ENCODE assay signal across 9 cellular contexts in genomic region chr7:151277631-151278030, GRCh38. TPM values are rescaled to one million over a fixed set of nuclear protein-coding genes. Genes with fewer than 3 reads are reported as not detected.
DNase-seq lines count a peak whose midpoint lies in the region; ATAC-seq and TF ChIP-seq lines count a peak whose summit lies in the region.
"Had no signal": no experiment of that assay in that cellular context is flagged by ENCODE, and none has a peak within 500 bp of the region (broad histone marks: within the 10 kb centered on the region; RNA-seq: fewer than 3 reads in every experiment).

No MANE protein-coding gene starts in this region.

- H2BK15ac ChIP-seq in mesenchymal stem cell (ENCODE audit: low read depth, poor library complexity, severe bottlenecking) = no peak overlapping the region

- no peak overlapping the region for H3K18ac ChIP-seq in mesenchymal stem cell (ENCODE audit: low read depth in 1 of 2, low read length in 2 of 2)

- POLR2A ChIA-PET in activated CD4-positive, alpha-beta memory T cell treated with anti-CD3 and anti-CD28 coated beads for 36 hours (lab: Charles Lee) = interaction anchor here (0.9 kb wide), 1 partner anchor 50 kb away, joined by 3 read pairs; the partner anchor contains the start of gene ABCF2
- POLR2A ChIA-PET in activated CD4-positive, alpha-beta memory T cell treated with anti-CD3 and anti-CD28 coated beads, Interleukin-2, amount 10 ng/mL, durations not matched to agents 7 days and 5 days (lab: Charles Lee) = interaction anchor here (1.4 kb wide), 1 partner anchor 9 kb away, joined by 3 read pairs; no protein-coding TSS in a partner anchor
- POLR2A ChIA-PET in activated naive CD8-positive, alpha-beta T cell treated with anti-CD3 and anti-CD28 coated beads, Interleukin-2, amount 10 ng/mL, durations not matched to agents 7 days and 5 days (lab: Charles Lee) = interaction anchor here (0.6 to 1.1 kb wide), 5 partner anchors 10 to 65 kb away, joined by 3 to 4 read pairs (median 3); partner anchors contain the start of gene CHPF2

- H2AK5ac ChIP-seq in mesenchymal stem cell (ENCODE audit: low read length, severe bottlenecking) = no peak overlapping the region

- peaks cover 12% of the 10 kb centered on the region for H3K4me1 ChIP-seq in mesenchymal stem cell (ENCODE audit: control insufficient read depth, insufficient read depth, low read depth, low read length)
- peaks cover 26% of the 10 kb centered on the region for H3K4me1 ChIP-seq in vagina

- H3K27me3 ChIP-seq in mesenchymal stem cell (ENCODE audit: control insufficient read depth in 1 of 2, insufficient read depth in 1 of 2, low read length in 2 of 2) (peaks cover 49 to 63% of the 10 kb centered on the region in 2 experiments), vagina (no peaks in the 10 kb centered on the region)
- H3K27me3 ChIP-seq: testis had no signal

- H3K36me3 Mint-ChIP-seq in activated CD4-positive, alpha-beta memory T cell treated with anti-CD3 and anti-CD28 coated beads for 36 hours = no peaks in the 10 kb centered on the region
- H3K36me3 Mint-ChIP-seq in activated CD4-positive, alpha-beta memory T cell treated with anti-CD3 and anti-CD28 coated beads, Interleukin-2, amount 10 ng/mL, durations not matched to agents 7 days and 5 days (ENCODE audit: low read depth) = no peaks in the 10 kb centered on the region
- no peaks in the 10 kb centered on the region for H3K36me3 Mint-ChIP-seq in activated naive CD8-positive, alpha-beta T cell treated with anti-CD3 and anti-CD28 coated beads, Interleukin-2, amount 10 ng/mL, durations not matched to agents 7 days and 5 days

- H3K27ac Mint-ChIP-seq in activated CD4-positive, alpha-beta memory T cell treated with anti-CD3 and anti-CD28 coated beads for 36 hours = no peak overlapping the region
- H3K27ac Mint-ChIP-seq in activated CD4-positive, alpha-beta memory T cell treated with anti-CD3 and anti-CD28 coated beads, Interleukin-2, amount 10 ng/mL, durations not matched to agents 7 days and 5 days = no peak overlapping the region
- peak overlapping the region; percentile 71 for H3K27ac Mint-ChIP-seq in activated naive CD8-positive, alpha-beta T cell treated with anti-CD3 and anti-CD28 coated beads, Interleukin-2, amount 10 ng/mL, durations not matched to agents 7 days and 5 days
- H3K27ac Mint-ChIP-seq in stimulated activated naive CD8-positive, alpha-beta T cell treated with anti-CD3 and anti-CD28 coated beads, Interleukin-15, amount 100 ng/mL, for 72 hours = no peak overlapping the region

- no peak overlapping the region for H2BK120ac ChIP-seq in mesenchymal stem cell (ENCODE audit: low read depth, low read length)

- H3K27ac ChIP-seq in mesenchymal stem cell (ENCODE audit: low read length, poor library complexity, severe bottlenecking) = no peak overlapping the region
- no peak overlapping the region for H3K27ac ChIP-seq in vagina

- H3K4me2 ChIP-seq in mesenchymal stem cell (ENCODE audit: low read length, poor library complexity, severe bottlenecking) = no peak overlapping the region

- H3K4me1 Mint-ChIP-seq in activated CD4-positive, alpha-beta memory T cell treated with anti-CD3 and anti-CD28 coated beads for 36 hours (ENCODE audit: low read depth) = peaks cover 13% of the 10 kb centered on the region
- H3K4me1 Mint-ChIP-seq in activated CD4-positive, alpha-beta memory T cell treated with anti-CD3 and anti-CD28 coated beads, Interleukin-2, amount 10 ng/mL, durations not matched to agents 7 days and 5 days = peaks cover 9% of the 10 kb centered on the region
- H3K4me1 Mint-ChIP-seq in activated naive CD8-positive, alpha-beta T cell treated with anti-CD3 and anti-CD28 coated beads, Interleukin-2, amount 10 ng/mL, durations not matched to agents 7 days and 5 days = peaks cover 18% of the 10 kb centered on the region
- H3K4me1 Mint-ChIP-seq in stimulated activated naive CD8-positive, alpha-beta T cell treated with anti-CD3 and anti-CD28 coated beads, Interleukin-15, amount 100 ng/mL, for 72 hours = peaks cover 44% of the 10 kb centered on the region

- no peak overlapping the region for H2BK12ac ChIP-seq in mesenchymal stem cell (ENCODE audit: low read length in 2 of 2)

- peaks cover 2% of the 10 kb centered on the region for H3K27me3 Mint-ChIP-seq in activated CD4-positive, alpha-beta memory T cell treated with anti-CD3 and anti-CD28 coated beads for 36 hours
- peaks cover 33% of the 10 kb centered on the region for H3K27me3 Mint-ChIP-seq in activated CD4-positive, alpha-beta memory T cell treated with anti-CD3 and anti-CD28 coated beads, Interleukin-2, amount 10 ng/mL, durations not matched to agents 7 days and 5 days
- peaks cover 12% of the 10 kb centered on the region for H3K27me3 Mint-ChIP-seq in activated naive CD8-positive, alpha-beta T cell treated with anti-CD3 and anti-CD28 coated beads, Interleukin-2, amount 10 ng/mL, durations not matched to agents 7 days and 5 days
- peaks cover 24% of the 10 kb centered on the region for H3K27me3 Mint-ChIP-seq in stimulated activated naive CD8-positive, alpha-beta T cell treated with anti-CD3 and anti-CD28 coated beads, Interleukin-15, amount 100 ng/mL, for 72 hours

- H3K9me3 ChIP-seq in mesenchymal stem cell (ENCODE audit: control insufficient read depth, low read length) (no peaks in the 10 kb centered on the region), vagina (no peaks in the 10 kb centered on the region)
- H3K9me3 ChIP-seq: testis had no signal

- no peak overlapping the region for H2BK5ac ChIP-seq in mesenchymal stem cell (ENCODE audit: low read depth, low read length, poor library complexity, severe bottlenecking)

- no peak overlapping the region for H4K91ac ChIP-seq in mesenchymal stem cell (ENCODE audit: low read length)

- no peak overlapping the region for H3K14ac ChIP-seq in mesenchymal stem cell (ENCODE audit: low read length in 2 of 2)

- ATAC-seq in activated naive CD8-positive, alpha-beta T cell treated with anti-CD3 and anti-CD28 coated beads, Interleukin-2, amount 10 ng/mL, durations not matched to agents 7 days and 5 days (ENCODE audit: low read depth) = no peak
- ATAC-seq in stimulated activated naive CD8-positive, alpha-beta T cell treated with anti-CD3 and anti-CD28 coated beads, Interleukin-15, amount 100 ng/mL, for 72 hours = no peak

- H3K36me3 ChIP-seq in mesenchymal stem cell (ENCODE audit: control insufficient read depth in 1 of 2, insufficient read depth in 2 of 2, low read depth in 1 of 2, low read length in 2 of 2) = peaks cover 0 to 4% of the 10 kb centered on the region in 2 experiments
- H3K36me3 ChIP-seq in vagina = no peaks in the 10 kb centered on the region

- DNase-seq in activated CD4-positive, alpha-beta memory T cell treated with anti-CD3 and anti-CD28 coated beads for 36 hours = no peak
- no peak for DNase-seq in activated CD4-positive, alpha-beta memory T cell treated with anti-CD3 and anti-CD28 coated beads, Interleukin-2, amount 10 ng/mL, durations not matched to agents 7 days and 5 days
- no peak for DNase-seq in activated naive CD8-positive, alpha-beta T cell treated with anti-CD3 and anti-CD28 coated beads, Interleukin-2, amount 10 ng/mL, durations not matched to agents 7 days and 5 days
- DNase-seq in mesenchymal stem cell = no peak
- no peak for DNase-seq in stimulated activated naive CD8-positive, alpha-beta T cell treated with anti-CD3 and anti-CD28 coated beads, Interleukin-15, amount 100 ng/mL, for 72 hours
- DNase-seq in DMS79 treated with DMSO at 0.1 percent for 48 hours (lab: John Stamatoyannopoulos, UW) = no peak
- DNase-seq in vagina (ENCODE audit: extremely low spot score in 2 of 2) = no peak
- DNase-seq in NCI-H146 treated with DMSO at 0.1 percent for 48 hours (lab: John Stamatoyannopoulos, UW; ENCODE audit: unreplicated experiment) = no peak

- H3K4me3 ChIP-seq in mesenchymal stem cell (ENCODE audit: insufficient read depth in 1 of 2, low read depth in 1 of 2, low read length in 2 of 2) (peak overlapping the region in 1 of 2 experiments; percentile 76), vagina (peak overlapping the region in 1 of 2 donors; percentile 62)

- peak overlapping the region; percentile 7 for H2AFZ ChIP-seq in mesenchymal stem cell (ENCODE audit: low read depth, low read length)

- H3K9me3 Mint-ChIP-seq in activated CD4-positive, alpha-beta memory T cell treated with anti-CD3 and anti-CD28 coated beads for 36 hours = no peaks in the 10 kb centered on the region
- H3K9me3 Mint-ChIP-seq in activated CD4-positive, alpha-beta memory T cell treated with anti-CD3 and anti-CD28 coated beads, Interleukin-2, amount 10 ng/mL, durations not matched to agents 7 days and 5 days = no peaks in the 10 kb centered on the region
- no peaks in the 10 kb centered on the region for H3K9me3 Mint-ChIP-seq in activated naive CD8-positive, alpha-beta T cell treated with anti-CD3 and anti-CD28 coated beads, Interleukin-2, amount 10 ng/mL, durations not matched to agents 7 days and 5 days
- no peaks in the 10 kb centered on the region for H3K9me3 Mint-ChIP-seq in stimulated activated naive CD8-positive, alpha-beta T cell treated with anti-CD3 and anti-CD28 coated beads, Interleukin-15, amount 100 ng/mL, for 72 hours

- no peak for TF ChIP-seq POLR2A in vagina (IDR thresholded peaks at IDR 0.05)

- no peaks in the 10 kb centered on the region for H3K79me1 ChIP-seq in mesenchymal stem cell (replicated peaks; ENCODE audit: low read length, poor library complexity, severe bottlenecking)

- H3K23ac ChIP-seq in mesenchymal stem cell (ENCODE audit: low read length in 2 of 2) = no peak overlapping the region

- 81% methylated on average over 8 of the region's 8 CpGs for WGBS in mesenchymal stem cell

- intact Hi-C loops in activated CD4-positive, alpha-beta memory T cell treated with anti-CD3 and anti-CD28 coated beads for 36 hours (cut with micrococcal nuclease) = loop anchor here (2.0 kb wide), 1 partner anchor 73 kb away; no protein-coding TSS in a partner anchor
- intact Hi-C loops in vagina (cut with DNase I) = no loop called here

- TF ChIP-seq CTCF in vagina (IDR thresholded peaks at IDR 0.05) = no peak

- no peak overlapping the region for H4K8ac ChIP-seq in mesenchymal stem cell (ENCODE audit: low read length)

- CTCF ChIA-PET in activated CD4-positive, alpha-beta memory T cell treated with anti-CD3 and anti-CD28 coated beads for 36 hours (lab: Charles Lee) = interaction anchor here (1.0 to 2.2 kb wide), 5 partner anchors 10 to 269 kb away, joined by 3 to 9 read pairs (median 5); no protein-coding TSS in a partner anchor
- CTCF ChIA-PET in activated CD4-positive, alpha-beta memory T cell treated with anti-CD3 and anti-CD28 coated beads, Interleukin-2, amount 10 ng/mL, durations not matched to agents 7 days and 5 days (lab: Charles Lee) = interaction anchor here (0.6 to 1.0 kb wide), 3 partner anchors 9 to 37 kb away, joined by 3 read pairs; no protein-coding TSS in a partner anchor

- peak overlapping the region; percentile 73 for H3K9ac ChIP-seq in mesenchymal stem cell (ENCODE audit: low read length)

- H3K4ac ChIP-seq in mesenchymal stem cell (ENCODE audit: low read depth in 1 of 2, low read length in 2 of 2) = no peak overlapping the region

- H3K4me3 Mint-ChIP-seq in activated CD4-positive, alpha-beta memory T cell treated with anti-CD3 and anti-CD28 coated beads for 36 hours = peak overlapping the region; percentile 70
- H3K4me3 Mint-ChIP-seq in activated CD4-positive, alpha-beta memory T cell treated with anti-CD3 and anti-CD28 coated beads, Interleukin-2, amount 10 ng/mL, durations not matched to agents 7 days and 5 days = no peak overlapping the region
- H3K4me3 Mint-ChIP-seq in activated naive CD8-positive, alpha-beta T cell treated with anti-CD3 and anti-CD28 coated beads, Interleukin-2, amount 10 ng/mL, durations not matched to agents 7 days and 5 days = peak overlapping the region; percentile 66
- peak overlapping the region; percentile 70 to 71 for H3K4me3 Mint-ChIP-seq in stimulated activated naive CD8-positive, alpha-beta T cell treated with anti-CD3 and anti-CD28 coated beads, Interleukin-15, amount 100 ng/mL, for 72 hours

RNA-seq across cellular contexts. Expression of gene SMARCD3, which starts 29.1 kb away (rescaled TPM):
- 1 to 10 TPM; 4.4 to 5.5 TPM for total RNA-seq in activated CD4-positive, alpha-beta memory T cell treated with anti-CD3 and anti-CD28 coated beads for 36 hours
- 1 to 10 TPM; 1.5 to 2.7 TPM for total RNA-seq in activated CD4-positive, alpha-beta memory T cell treated with anti-CD3 and anti-CD28 coated beads, Interleukin-2, amount 10 ng/mL, durations not matched to agents 7 days and 5 days
- 10 to 100 TPM in 1 of 2 experiments, 1 to 10 TPM in 1; 7.8 to 12.6 TPM for total RNA-seq in activated naive CD8-positive, alpha-beta T cell treated with anti-CD3 and anti-CD28 coated beads, Interleukin-2, amount 10 ng/mL, durations not matched to agents 7 days and 5 days
- polyA plus RNA-seq in mesenchymal stem cell (2013, experiment 1 of 2) = 81.8 TPM
- 74.6 TPM for polyA plus RNA-seq in mesenchymal stem cell (2013, experiment 2 of 2)
- total RNA-seq in vagina = 39.8 TPM

RNA-seq across cellular contexts. Expression of gene CHPF2, which starts 45.3 kb away (rescaled TPM):
- 10 to 100 TPM; 33.6 to 34.2 TPM for total RNA-seq in activated CD4-positive, alpha-beta memory T cell treated with anti-CD3 and anti-CD28 coated beads for 36 hours
- total RNA-seq in activated CD4-positive, alpha-beta memory T cell treated with anti-CD3 and anti-CD28 coated beads, Interleukin-2, amount 10 ng/mL, durations not matched to agents 7 days and 5 days = 10 to 100 TPM; 56.0 to 56.4 TPM
- total RNA-seq in activated naive CD8-positive, alpha-beta T cell treated with anti-CD3 and anti-CD28 coated beads, Interleukin-2, amount 10 ng/mL, durations not matched to agents 7 days and 5 days = 10 to 100 TPM; 44.3 to 48.4 TPM
- 73.1 TPM for polyA plus RNA-seq in mesenchymal stem cell (2013, experiment 1 of 2)
- polyA plus RNA-seq in mesenchymal stem cell (2013, experiment 2 of 2) = 72.6 TPM
- 28.0 TPM for total RNA-seq in vagina

RNA-seq across cellular contexts. Expression of gene ABCF2, which starts 50.6 kb away (rescaled TPM):
- total RNA-seq in activated CD4-positive, alpha-beta memory T cell treated with anti-CD3 and anti-CD28 coated beads for 36 hours = 10 to 100 TPM; 41.1 to 41.2 TPM
- 10 to 100 TPM; 23.1 to 27.6 TPM for total RNA-seq in activated CD4-positive, alpha-beta memory T cell treated with anti-CD3 and anti-CD28 coated beads, Interleukin-2, amount 10 ng/mL, durations not matched to agents 7 days and 5 days
- 10 to 100 TPM; 29.5 to 31.2 TPM for total RNA-seq in activated naive CD8-positive, alpha-beta T cell treated with anti-CD3 and anti-CD28 coated beads, Interleukin-2, amount 10 ng/mL, durations not matched to agents 7 days and 5 days
- 26.1 TPM for polyA plus RNA-seq in mesenchymal stem cell (2013, experiment 1 of 2)
- polyA plus RNA-seq in mesenchymal stem cell (2013, experiment 2 of 2) = 25.0 TPM
- total RNA-seq in vagina = 25.3 TPM
